In the genomic region with DNA sequence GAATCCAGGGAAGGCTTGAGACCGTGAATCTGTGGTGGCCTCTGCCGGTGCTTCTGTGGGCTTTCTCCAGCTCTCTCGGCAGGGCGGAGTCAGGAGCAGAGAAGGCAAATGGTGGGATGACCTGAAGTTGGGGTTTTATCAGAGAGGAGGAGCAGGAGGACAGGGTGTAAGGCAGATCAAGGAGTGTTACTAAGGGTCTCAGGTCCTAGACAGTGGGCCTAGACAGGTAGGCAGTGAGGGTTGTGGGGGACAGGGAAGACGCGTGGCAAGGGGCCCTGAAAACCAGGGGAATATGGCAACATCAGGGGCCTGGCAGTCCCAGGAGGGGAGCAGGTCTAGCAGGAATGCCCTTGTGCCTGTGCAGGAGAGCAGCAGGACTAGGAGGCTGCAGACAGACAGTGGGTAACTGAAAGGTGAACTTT, we compare ENCODE assay signal across 21 cellular contexts. TPM values are rescaled to one million over a fixed set of nuclear protein-coding genes. Genes with fewer than 3 reads are reported as not detected.
DNase-seq lines count a peak whose midpoint lies in the region; ATAC-seq, FAIRE-seq and TF ChIP-seq lines count a peak whose summit lies in the region.
"Had no signal": no experiment of that assay in that cellular context is flagged by ENCODE, and none has a peak within 500 bp of the region (broad histone marks: within the 10 kb centered on the region; RNA-seq: fewer than 3 reads in every experiment).

No MANE protein-coding gene starts in this region.

- H3K9ac ChIP-seq in MM.1S (ENCODE audit: low read length) (peak overlapping the region; percentile 27; the same call in 1 of the 2 replicates), GM12878 (ENCODE audit: control insufficient read depth, insufficient read depth, low read length) (no peak overlapping the region)

- H3K4me3 ChIP-seq in MM.1S (ENCODE audit: low read length) (peak overlapping the region; percentile 18; the same call in 1 of the 2 replicates), GM12878 (no peak overlapping the region)
- H3K4me3 ChIP-seq: PC-9, skin epidermis, upper lobe of left lung had no signal

- peak overlapping the region; percentile 59; the same call in 1 of the 2 replicates for H3K27ac ChIP-seq in MM.1S (ENCODE audit: low read length)
- H3K27ac ChIP-seq in GM12878 (ENCODE audit: control insufficient read depth, insufficient read depth): no peak overlapping the region
- H3K27ac ChIP-seq: PC-9 had no signal

- in situ Hi-C loops in GM12878 (cut with MboI): no loop called here

- H3K36me3 ChIP-seq in MM.1S (replicated peaks; ENCODE audit: insufficient read depth, low read length) (peaks cover 4% of the 10 kb centered on the region; the same call in 1 of the 2 replicates), GM12878 (ENCODE audit: control insufficient read depth in 2 of 2, insufficient read depth in 2 of 2, low read length in 1 of 2) (0 out of 4 replicates have a peak, but pooled peaks cover 0 to 2% of the 10 kb centered on the region in 2 experiments)

- H3K4me2 ChIP-seq in MM.1S (ENCODE audit: low read depth, low read length) (peak overlapping the region; percentile 66), GM12878 (ENCODE audit: control insufficient read depth, insufficient read depth) (no peak overlapping the region)
- H3K4me2 ChIP-seq: PC-9 had no signal

- H3K27ac Mint-ChIP-seq in activated T-cell treated with anti-CD3 and anti-CD28 coated beads, Interleukin-2, amount 50 U/mL, for 24 hours: peak overlapping the region; percentile 93
- peak overlapping the region; percentile 79 for H3K27ac Mint-ChIP-seq in progenitor cell of endocrine pancreas

- DNase-seq in activated T-cell treated with anti-CD3 and anti-CD28 coated beads, Interleukin-2, amount 50 U/mL, for 24 hours: peak; percentile 37
- DNase-seq in activated T-cell treated with anti-CD3 and anti-CD28 coated beads, Interleukin-2, amount 50 U/mL, for 1 hour: no peak
- DNase-seq in MM.1S: no peak
- no peak for DNase-seq in GM12878 (ENCODE audit: low read depth, low spot score)
- DNase-seq in progenitor cell of endocrine pancreas (ENCODE audit: low spot score, unreplicated experiment): no peak
- no peak for DNase-seq in NCI-H2029 treated with DMSO at 0.1 percent for 48 hours (lab: John Stamatoyannopoulos, UW)
- no peak for DNase-seq in Right ventricle myocardium inferior (ENCODE audit: missing footprints)
- no peak for DNase-seq in omental fat pad (ENCODE audit: low spot score)
- DNase-seq: activated CD8-positive, alpha-beta memory T cell treated with anti-CD3 and anti-CD28 coated beads, Interleukin-2, amount 50 U/mL, for 48 hours; cortex of kidney; NCI-H187 treated with DMSO at 0.1 percent for 48 hours; NCI-H524; occipital lobe; PC-9; upper lobe of left lung had no signal

- TF ChIP-seq RAD21 in GM12878 (IDR thresholded peaks at IDR 0.05; ENCODE audit: insufficient read depth, low read depth, low read length): no peak

- H3K9me3 ChIP-seq in MM.1S (replicated peaks; ENCODE audit: insufficient read depth, low read length) (no peaks in the 10 kb centered on the region), GM12878 (replicated peaks; ENCODE audit: control insufficient read depth, insufficient read depth, low read length) (no peaks in the 10 kb centered on the region)
- H3K9me3 ChIP-seq: upper lobe of left lung had no signal

- H4K20me1 ChIP-seq in MM.1S (ENCODE audit: insufficient read depth, low read length): no peaks in the 10 kb centered on the region
- H4K20me1 ChIP-seq in GM12878 (ENCODE audit: control insufficient read depth, insufficient read depth): no peaks in the 10 kb centered on the region

- no peak for TF ChIP-seq POLR2A in GM12878 (IDR thresholded peaks at IDR 0.05; ENCODE audit: low read depth, low read length)

- H3K27me3 ChIP-seq in MM.1S (replicated peaks; ENCODE audit: insufficient read depth, low read length): no peaks in the 10 kb centered on the region
- no peaks in the 10 kb centered on the region for H3K27me3 ChIP-seq in GM12878 (replicated peaks in 1 of 2; ENCODE audit: control insufficient read depth in 2 of 2, insufficient read depth in 2 of 2, low read length in 1 of 2)
- H3K27me3 ChIP-seq: upper lobe of left lung had no signal

- H3F3A ChIP-seq in MM.1S (ENCODE audit: insufficient read depth, low read length): peaks cover 27% of the 10 kb centered on the region

- TF ChIP-seq EP300 in GM12878 (IDR thresholded peaks at IDR 0.05; ENCODE audit: borderline replicate concordance in 1 of 2, control insufficient read depth in 1 of 2, low read depth in 2 of 2, low read length in 2 of 2): no peak

- no TSS peak for BruUV-seq in GM12878 (replicated peaks; lab: Mats Ljungman, UMichigan)

- CTCF ChIA-PET in GM12878 (lab: Yijun Ruan, JAX): interaction anchor here (1.1 to 1.9 kb wide), 5 partner anchors 13 to 127 kb away, joined by 3 to 13 read pairs (median 7); a partner anchor contains a TSS

- H3K79me2 ChIP-seq in MM.1S (ENCODE audit: low read length) (peaks cover 67% of the 10 kb centered on the region), GM12878 (ENCODE audit: control insufficient read depth, insufficient read depth, low read length) (no peaks in the 10 kb centered on the region)

- H3K27me3 Mint-ChIP-seq in activated T-cell treated with anti-CD3 and anti-CD28 coated beads, Interleukin-2, amount 50 U/mL, for 24 hours: no peaks in the 10 kb centered on the region
- no peaks in the 10 kb centered on the region for H3K27me3 Mint-ChIP-seq in progenitor cell of endocrine pancreas

- H3K9me2 ChIP-seq in MM.1S (replicated peaks; ENCODE audit: insufficient read depth, low read length): no peaks in the 10 kb centered on the region

- peaks cover 30% of the 10 kb centered on the region for H3K4me1 ChIP-seq in MM.1S (ENCODE audit: low read length)
- H3K4me1 ChIP-seq in GM12878 (ENCODE audit: control insufficient read depth, insufficient read depth, low read length): peaks cover 16% of the 10 kb centered on the region
- H3K4me1 ChIP-seq: upper lobe of left lung had no signal

- peaks cover 73% of the 10 kb centered on the region for H3K36me3 Mint-ChIP-seq in activated T-cell treated with anti-CD3 and anti-CD28 coated beads, Interleukin-2, amount 50 U/mL, for 24 hours (ENCODE audit: low read depth)
- peaks cover 15% of the 10 kb centered on the region for H3K36me3 Mint-ChIP-seq in progenitor cell of endocrine pancreas (ENCODE audit: insufficient read depth)

- TF ChIP-seq CTCF in MM.1S (IDR thresholded peaks at IDR 0.05; ENCODE audit: low read length): no peak
- TF ChIP-seq CTCF in GM12878 (IDR thresholded peaks at IDR 0.05 in 2 of 3, conservative IDR thresholded peaks at IDR 0.05 in 1 of 3; ENCODE audit: control insufficient read depth in 2 of 3, extremely low read depth in 1 of 3, insufficient read depth in 1 of 3, low read depth in 3 of 3, low read length in 3 of 3): no peak
- no peak for TF ChIP-seq CTCF in progenitor cell of endocrine pancreas (IDR thresholded peaks at IDR 0.05; ENCODE audit: unreplicated experiment)
- no peak for TF ChIP-seq CTCF in omental fat pad (IDR thresholded peaks at IDR 0.05)

- POLR2A ChIA-PET in GM12878 (lab: Charles Lee): interaction anchor here (0.7 to 2.7 kb wide), 6 partner anchors 12 to 143 kb away, joined by 3 to 12 read pairs (median 3); a partner anchor contains a TSS

- H2AFZ ChIP-seq in MM.1S (ENCODE audit: low read length) (no peak overlapping the region), GM12878 (ENCODE audit: control insufficient read depth, low read depth, low read length) (no peak overlapping the region)
- H2AFZ ChIP-seq: PC-9 had no signal

- intact Hi-C loops in GM12878 (cut with micrococcal nuclease; ENCODE audit: unreplicated experiment) (no loop called here), Right ventricle myocardium inferior (cut with DNase I) (no loop called here)

- H3K4me1 Mint-ChIP-seq in activated T-cell treated with anti-CD3 and anti-CD28 coated beads, Interleukin-2, amount 50 U/mL, for 24 hours (ENCODE audit: low read depth): peaks cover 70% of the 10 kb centered on the region
- peaks cover 1% of the 10 kb centered on the region for H3K4me1 Mint-ChIP-seq in progenitor cell of endocrine pancreas (ENCODE audit: low read depth)

- peak overlapping the region; percentile 54 for H3K4me3 Mint-ChIP-seq in activated T-cell treated with anti-CD3 and anti-CD28 coated beads, Interleukin-2, amount 50 U/mL, for 24 hours
- no peak overlapping the region for H3K4me3 Mint-ChIP-seq in progenitor cell of endocrine pancreas (ENCODE audit: low read depth)

- SMC1A ChIA-PET in GM12878 (lab: Charles Lee; ENCODE audit: uncharacterized antibody, unreplicated experiment): interaction anchor here (1.0 to 3.2 kb wide), 9 partner anchors 10 to 127 kb away, joined by 3 to 13 read pairs (median 5); no protein-coding TSS in a partner anchor

- peak; percentile 24 for ATAC-seq in GM12878
- ATAC-seq in Right ventricle myocardium inferior: no peak
- ATAC-seq in omental fat pad (ENCODE audit: low FRiP score): no peak
- ATAC-seq: esophagus mucosa, SK-N-SH treated with all-trans-retinoic acid at 6 μM for 48 hours had no signal

- H3K9me3 Mint-ChIP-seq in activated T-cell treated with anti-CD3 and anti-CD28 coated beads, Interleukin-2, amount 50 U/mL, for 24 hours: peaks cover 3% of the 10 kb centered on the region
- H3K9me3 Mint-ChIP-seq in progenitor cell of endocrine pancreas (ENCODE audit: low read depth): peaks cover 4% of the 10 kb centered on the region

- no peak for FAIRE-seq in GM12878 (lab: Jason Lieb, UNC)
- FAIRE-seq: HTR-8/SVneo had no signal

- RAD21 ChIA-PET in GM12878 (lab: Charles Lee; ENCODE audit: unreplicated experiment): interaction anchor here (0.9 to 1.7 kb wide), 9 partner anchors 11 to 177 kb away, joined by 3 to 8 read pairs (median 3); no protein-coding TSS in a partner anchor

- WGBS in GM12878 (ENCODE audit: insufficient coverage, insufficient replicate concordance, low lambda C conversion rate, missing lambda C conversion rate): 81% methylated on average over 6 of the region's 6 CpGs

RNA-seq across cellular contexts. Expression of a gene that starts 42.2 kb away (rescaled TPM):
- 134 and 148 TPM in 2 replicates for total RNA-seq in GM12878 (2013; cell fraction: nucleolus; rRNA removed)
- total RNA-seq in GM12878 (2014; rRNA removed) (205 and 241 TPM in 2 replicates), GM12878 (2014; rRNA removed; fragmentation: Illumina TruSeq; extraction: Trizol) (352 and 361 TPM in 2 replicates), GM12878 (2021) (275 and 278 TPM in 2 replicates), progenitor cell of endocrine pancreas (258 TPM in 2 replicates), Right ventricle myocardium inferior (49.7 TPM), omental fat pad (100 to 1,000 TPM; 105 to 234 (median 129) TPM)
- polyA plus RNA-seq in GM12878 (2011; ENCODE audit: low read depth): 276 TPM
- polyA plus RNA-seq in GM12878 (2011; rRNA removed) (538 and 623 TPM in 2 replicates), GM12878 (2014; fragmentation: Illumina TruSeq; extraction: Trizol) (315 and 320 TPM in 2 replicates), GM12878 (2014; fragmentation: Nextera tagmentation; extraction: Ambion mirVana) (100 to 1,000 TPM; 753 to 785 TPM), GM12878 (2014; rRNA removed) (282 and 313 TPM in 2 replicates), GM12878 (2016; fragmentation: Nextera tagmentation; extraction: Ambion mirVana) (100 to 1,000 TPM; 456 to 494 TPM)
- 201 and 240 TPM in 2 replicates for polyA plus RNA-seq in GM12878 (2011; cell fraction: cytosol; rRNA removed)
- 731 and 872 TPM in 2 replicates for polyA plus RNA-seq in GM12878 (2011; cell fraction: nucleus; rRNA removed)
- polyA plus RNA-seq in GM12878 (2012): 229 and 278 TPM in 2 replicates
- polyA minus RNA-seq in GM12878 (2011; rRNA and poly(A)+ RNA removed): 221 and 363 TPM in 2 replicates
- 54.8 and 70.5 TPM in 2 replicates for polyA minus RNA-seq in GM12878 (2011; cell fraction: cytosol; rRNA and poly(A)+ RNA removed)
- 117 and 178 TPM in 2 replicates for polyA minus RNA-seq in GM12878 (2011; cell fraction: nucleus; rRNA and poly(A)+ RNA removed)

RNA-seq across cellular contexts. Expression of a gene that starts 43.0 kb away (rescaled TPM):
- 17.5 and 23.2 TPM in 2 replicates for total RNA-seq in GM12878 (2013; cell fraction: nucleolus; rRNA removed)
- total RNA-seq in GM12878 (2014; rRNA removed) (1.1 and 1.6 TPM in 2 replicates), GM12878 (2014; rRNA removed; fragmentation: Illumina TruSeq; extraction: Trizol) (0.83 and 1.1 TPM in 2 replicates), GM12878 (2021) (1.1 and 1.8 TPM in 2 replicates), progenitor cell of endocrine pancreas (40.2 and 46.3 TPM in 2 replicates), Right ventricle myocardium inferior (15.6 TPM), omental fat pad (10 to 100 TPM in 3 of 4 donors, 1 to 10 TPM in 1; 9.7 to 29.3 (median 25.7) TPM)
- polyA plus RNA-seq in GM12878 (2011; ENCODE audit: low read depth): 7.8 TPM
- polyA plus RNA-seq in GM12878 (2011; rRNA removed) (1.7 and 1.9 TPM in 2 replicates), GM12878 (2014; fragmentation: Illumina TruSeq; extraction: Trizol) (0.74 and 1.4 TPM in 2 replicates), GM12878 (2014; fragmentation: Nextera tagmentation; extraction: Ambion mirVana) (1 to 10 TPM; 1.5 to 1.7 TPM), GM12878 (2014; rRNA removed) (1.1 and 2.0 TPM in 2 replicates), GM12878 (2016; fragmentation: Nextera tagmentation; extraction: Ambion mirVana) (1 to 10 TPM; 3.9 to 4.0 TPM)
- 1.3 and 1.4 TPM in 2 replicates for polyA plus RNA-seq in GM12878 (2011; cell fraction: cytosol; rRNA removed)
- polyA plus RNA-seq in GM12878 (2011; cell fraction: nucleus; rRNA removed): 0.34 and 0.66 TPM in 2 replicates
- polyA plus RNA-seq in GM12878 (2012): 4.3 and 8.5 TPM in 2 replicates
- 1.4 and 2.0 TPM in 2 replicates for polyA minus RNA-seq in GM12878 (2011; rRNA and poly(A)+ RNA removed)
- polyA minus RNA-seq in GM12878 (2011; cell fraction: cytosol; rRNA and poly(A)+ RNA removed): 0.94 TPM in 1 of 2 replicates, not detected in the other
- 1.1 TPM in 2 replicates for polyA minus RNA-seq in GM12878 (2011; cell fraction: nucleus; rRNA and poly(A)+ RNA removed)
- total RNA-seq: H4, MCF 10A had no signal
